ENCODE assay signal across 20 cellular contexts in the genomic region with DNA sequence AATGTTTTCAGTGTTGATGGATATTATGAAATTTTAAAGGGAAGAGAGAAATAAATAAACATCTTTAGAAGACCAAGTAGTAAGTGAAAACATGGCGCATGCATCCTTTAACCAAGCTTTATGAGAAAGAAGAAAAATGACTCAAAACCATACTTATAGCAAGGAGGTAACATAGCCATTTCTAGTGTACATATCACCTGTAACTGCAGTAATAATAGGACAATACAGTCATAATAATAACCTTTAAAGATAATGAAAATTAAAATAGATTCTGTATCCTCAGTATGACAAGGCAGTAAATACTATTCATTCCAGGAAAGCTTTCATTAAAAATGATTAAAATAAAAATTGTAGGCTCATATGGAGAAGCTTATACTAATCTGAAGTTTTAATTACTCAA.
"Had no signal": no experiment of that assay in that cellular context is flagged by ENCODE, and none has a peak within 500 bp of the region (broad histone marks: within the 10 kb centered on the region; RNA-seq: fewer than 3 reads in every experiment).

No MANE protein-coding gene starts in this region.

- ATAC-seq: activated CD4-positive, CD25-positive, alpha-beta regulatory T cell treated with anti-CD3 and anti-CD28 coated beads, Interleukin-2, amount 50 U/mL, for 24 hours; activated CD8-positive, alpha-beta T cell treated with anti-CD3 and anti-CD28 coated beads for 36 hours; activated T-cell treated with anti-CD3 and anti-CD28 coated beads, Interleukin-2, amount 50 U/mL, for 72 hours had no signal

- DNase-seq: activated CD4-positive, alpha-beta T cell treated with anti-CD3 and anti-CD28 coated beads for 4 hours; activated CD8-positive, alpha-beta memory T cell treated with anti-CD3 and anti-CD28 coated beads, Interleukin-2, amount 50 U/mL, for 4 hours; activated CD8-positive, alpha-beta T cell treated with anti-CD3 and anti-CD28 coated beads for 36 hours; activated gamma-delta T cell treated with Interleukin-2 at 50 U/mL for 16 hours; activated naive CD4-positive, alpha-beta T cell treated with anti-CD3 and anti-CD28 coated beads, Interleukin-2, amount 50 U/mL, for 16 hours; activated naive CD8-positive, alpha-beta T cell treated with anti-CD3 and anti-CD28 coated beads, Interleukin-2, amount 10 ng/mL, durations not matched to agents 7 days and 5 days; activated T-cell treated with anti-CD3 and anti-CD28 coated beads, Interleukin-2, amount 50 U/mL, for 72 hours; adrenal gland; anterior cingulate cortex; cerebellar nuclear complex; NCI-H1048; NCI-H1417; NCI-H1930; NCI-H2171 treated with DMSO at 0.1 percent for 48 hours; NCI-H226; NCI-H510A; Peyer's patch; SHP77 treated with DMSO at 0.1 percent for 48 hours had no signal

- FAIRE-seq: colon had no signal
